Comparison of ENCODE assay signal across 9 cellular contexts in the genomic region with DNA sequence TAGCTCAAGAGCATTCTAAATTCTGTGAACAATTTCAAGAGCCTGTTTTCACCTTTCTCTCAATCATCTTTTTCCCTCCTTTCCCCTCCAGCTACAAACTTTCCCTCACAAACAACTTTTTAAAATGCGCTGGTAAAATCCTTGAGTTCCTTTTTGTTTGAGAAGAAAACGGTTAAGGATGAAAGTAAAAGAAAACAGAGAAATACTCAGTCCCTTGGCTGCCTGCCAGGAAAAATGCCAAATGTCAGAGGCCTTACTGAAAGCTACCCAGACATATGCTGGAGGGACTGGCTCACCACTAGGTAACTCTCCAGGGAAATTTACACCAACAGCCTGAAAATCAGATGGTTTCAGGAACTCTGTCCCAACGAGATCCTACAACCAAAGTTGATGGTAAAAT. TPM values are rescaled to one million over a fixed set of nuclear protein-coding genes. Genes with fewer than 3 reads are reported as not detected.
DNase-seq lines count a peak whose midpoint lies in the region; ATAC-seq and TF ChIP-seq lines count a peak whose summit lies in the region.
"Had no signal": no experiment of that assay in that cellular context is flagged by ENCODE, and none has a peak within 500 bp of the region (broad histone marks: within the 10 kb centered on the region; RNA-seq: fewer than 3 reads in every experiment).

No MANE protein-coding gene starts in this region.

- no peaks in the 10 kb centered on the region for H3K27me3 ChIP-seq in Loucy (ENCODE audit: insufficient read depth, low read length, poor library complexity, severe bottlenecking)
- no peaks in the 10 kb centered on the region for H3K27me3 ChIP-seq in ascending aorta

- H3F3A ChIP-seq in Loucy (ENCODE audit: low read depth), result no peaks in the 10 kb centered on the region

- DNase-seq in DMS79 treated with DMSO at 0.1 percent for 48 hours (lab: John Stamatoyannopoulos, UW), result peak; percentile 25
- DNase-seq in DMS79 (lab: John Stamatoyannopoulos, UW), result no peak
- peak in 1 of 2 donors; percentile 84 for DNase-seq in ascending aorta (ENCODE audit: low spot score in 2 of 2)
- no peak for DNase-seq in LoVo (ENCODE audit: low spot score)
- DNase-seq in GM10266 (ENCODE audit: extremely low spot score), result no peak

- peak overlapping the region; percentile 10 for H3K4me2 ChIP-seq in Loucy (ENCODE audit: low read depth, low read length, poor library complexity, severe bottlenecking)
- H3K4me2 ChIP-seq: A549 had no signal

- H3K9ac ChIP-seq in Loucy (ENCODE audit: low read depth, low read length, poor library complexity, severe bottlenecking), result no peak overlapping the region

- H3K4me3 Mint-ChIP-seq in nephron, result no peak overlapping the region

- H3K4me3 ChIP-seq in Loucy (ENCODE audit: low read length, poor library complexity, severe bottlenecking) (no peak overlapping the region), ascending aorta (no peak overlapping the region)
- H3K4me3 ChIP-seq: A549 had no signal

- H3K4me1 Mint-ChIP-seq in nephron, result peaks cover 47% of the 10 kb centered on the region

- peak overlapping the region; percentile 63 to 68 for H3K27ac ChIP-seq in ascending aorta
- H3K27ac ChIP-seq: A549 had no signal

- intact Hi-C loops in ascending aorta (cut with DNase I), result no loop called here

- peak overlapping the region; percentile 47 for H2AFZ ChIP-seq in Loucy (ENCODE audit: low read length)

- H3K27me3 Mint-ChIP-seq in nephron (ENCODE audit: low read depth), result no peaks in the 10 kb centered on the region

- no peaks in the 10 kb centered on the region for H3K36me3 Mint-ChIP-seq in nephron (ENCODE audit: low read depth)

- H3K9me3 ChIP-seq in Loucy (ENCODE audit: insufficient read depth, low read depth, low read length) (no peaks in the 10 kb centered on the region), ascending aorta (no peaks in the 10 kb centered on the region)
- H3K9me3 ChIP-seq: A549 had no signal

- H3K9me3 Mint-ChIP-seq in nephron, result no peaks in the 10 kb centered on the region

- ATAC-seq in HG02610 (IDR thresholded peaks at IDR 0.05; ENCODE audit: unreplicated experiment), result no peak
- ATAC-seq: A549 had no signal

- H3K27ac Mint-ChIP-seq in nephron, result peak overlapping the region; percentile 76 to 94 (median 81)

- H3K9me2 ChIP-seq in Loucy (replicated peaks; ENCODE audit: low read depth, low read length), result no peaks in the 10 kb centered on the region

- no peaks in the 10 kb centered on the region for H4K20me1 ChIP-seq in Loucy (ENCODE audit: insufficient read depth, low read length, poor library complexity, severe bottlenecking)

- no peak for TF ChIP-seq CTCF in Loucy (conservative IDR thresholded peaks at IDR 0.05; ENCODE audit: low read length)
- TF ChIP-seq CTCF in ascending aorta (IDR thresholded peaks at IDR 0.05), result no peak
- no peak for TF ChIP-seq CTCF in nephron (IDR thresholded peaks at IDR 0.05; ENCODE audit: unreplicated experiment in 3 of 3)
- TF ChIP-seq CTCF in GM10266 (IDR thresholded peaks at IDR 0.05; ENCODE audit: control insufficient read depth, insufficient read depth, low read depth, missing control alignments), result no peak

- H3K4me1 ChIP-seq in Loucy (ENCODE audit: insufficient read depth, low read length, poor library complexity, severe bottlenecking), result peaks cover 16% of the 10 kb centered on the region
- peaks cover 0 to 10% of the 10 kb centered on the region in 2 donors for H3K4me1 ChIP-seq in ascending aorta
- H3K4me1 ChIP-seq: A549 had no signal

- H3K79me2 ChIP-seq in Loucy (ENCODE audit: insufficient read depth, low read length), result no peaks in the 10 kb centered on the region

- H3K36me3 ChIP-seq in Loucy (ENCODE audit: insufficient read depth, low read length), result no peaks in the 10 kb centered on the region
- H3K36me3 ChIP-seq in ascending aorta, result no peaks in the 10 kb centered on the region

RNA-seq across cellular contexts. Expression of a gene that starts 11.0 kb away (rescaled TPM):
- 125 TPM for total RNA-seq in ascending aorta
